ENCODE assay signal across 22 cellular contexts in the genomic region with DNA sequence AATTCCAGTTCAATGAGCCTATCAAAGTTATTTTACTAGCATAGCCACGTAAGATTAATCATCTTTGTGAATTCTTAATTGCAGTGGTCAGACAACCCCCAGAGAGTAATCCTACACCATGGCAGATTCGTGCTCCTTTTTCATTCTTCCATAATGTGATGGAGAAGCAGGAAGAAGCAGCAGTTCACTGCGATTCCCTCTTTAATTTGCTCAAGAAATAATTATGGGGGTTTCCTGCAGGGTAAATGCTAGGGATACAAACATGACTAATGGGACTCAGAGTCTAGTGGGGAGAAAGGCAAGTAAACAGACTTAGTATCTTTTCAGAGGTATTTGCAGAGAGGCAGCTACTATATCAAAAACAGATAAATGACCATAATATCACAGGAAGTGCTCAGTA.
DNase-seq lines count a peak whose midpoint lies in the region; FAIRE-seq and TF ChIP-seq lines count a peak whose summit lies in the region.
"Had no signal": no experiment of that assay in that cellular context is flagged by ENCODE, and none has a peak within 500 bp of the region (broad histone marks: within the 10 kb centered on the region; RNA-seq: fewer than 3 reads in every experiment).

No MANE protein-coding gene starts in this region.

- DNase-seq in DMS53 treated with DMSO at 0.1 percent for 48 hours (lab: John Stamatoyannopoulos, UW; ENCODE audit: unreplicated experiment), result peak; percentile 71
- DNase-seq in NCI-H1417 (lab: John Stamatoyannopoulos, UW), result peak in 2 of 3 experiments; percentile 50 to 91
- peak; percentile 49 for DNase-seq in NCI-H2227 (lab: John Stamatoyannopoulos, UW; ENCODE audit: unreplicated experiment)
- no peak for DNase-seq in colonic mucosa
- DNase-seq in type B pancreatic cell (ENCODE audit: extremely low spot score, unreplicated experiment), result no peak
- DNase-seq in D721Med (ENCODE audit: insufficient read length, low spot score), result no peak
- DNase-seq: BE2C; DMS 273 treated with DMSO at 0.1 percent for 48 hours; IMR-90; NCI-H2107; NCI-H446; NCI-H526; NK-92 treated with Interleukin-12 subunit alpha and Interleukin-12 subunit beta, amount 100 ng/mL, for 24 hours; SIG-M5; SK-N-SH; T-helper 2 cell had no signal

- H3K9me3 ChIP-seq in colonic mucosa, result no peaks in the 10 kb centered on the region
- H3K9me3 ChIP-seq: BE2C, SK-N-SH had no signal

- H3K27ac ChIP-seq in VCaP, result peak overlapping the region; percentile 98
- H3K27ac ChIP-seq in colonic mucosa, result no peak overlapping the region
- H3K27ac ChIP-seq: KMS-11 had no signal

- H3K4me1 ChIP-seq in colonic mucosa, result no peaks in the 10 kb centered on the region

- H3K9ac ChIP-seq in colonic mucosa (ENCODE audit: low read depth in 2 of 2, low read length in 2 of 2), result no peak overlapping the region
- H3K9ac ChIP-seq: KMS-11, SK-N-SH had no signal

- no peaks in the 10 kb centered on the region for H3K36me3 Mint-ChIP-seq in type B pancreatic cell

- no peak overlapping the region for H3K4me3 ChIP-seq in colonic mucosa

- FAIRE-seq in D721Med (lab: Jason Lieb, UNC), result no peak
- FAIRE-seq: G401.6, GM12892, GM18507, GM19239 had no signal

- H3K4me3 Mint-ChIP-seq in type B pancreatic cell, result no peak overlapping the region

- TF ChIP-seq CTCF in VCaP (conservative IDR thresholded peaks at IDR 0.05), result no peak
- TF ChIP-seq CTCF in colonic mucosa (IDR thresholded peaks at IDR 0.05), result no peak
- TF ChIP-seq CTCF in type B pancreatic cell (conservative IDR thresholded peaks at IDR 0.05), result no peak
- no peak for TF ChIP-seq CTCF in D721Med (IDR thresholded peaks at IDR 0.05; ENCODE audit: insufficient read depth, missing control alignments)

- peaks cover 3% of the 10 kb centered on the region for H3K9me3 Mint-ChIP-seq in type B pancreatic cell

- H3K27me3 ChIP-seq in colonic mucosa, result peaks cover 13% of the 10 kb centered on the region
- H3K27me3 ChIP-seq: BE2C had no signal

- H3K27me3 Mint-ChIP-seq in type B pancreatic cell, result peaks cover 29% of the 10 kb centered on the region

- H3K36me3 ChIP-seq in colonic mucosa, result no peaks in the 10 kb centered on the region
- H3K36me3 ChIP-seq: BE2C had no signal

- intact Hi-C loops in colonic mucosa (cut with DNase I), result no loop called here

- peaks cover 36% of the 10 kb centered on the region for H3K4me1 Mint-ChIP-seq in type B pancreatic cell (ENCODE audit: unreplicated experiment)

- H3K27ac Mint-ChIP-seq in type B pancreatic cell, result no peak overlapping the region

Comparison
In these comparisons a context has a peak if more than half of its experiments do, and no peak if none do; other contexts are left out.
1. DNase-seq: peak in DMS53 treated with DMSO at 0.1 percent for 48 hours (single experiment), NCI-H1417 (2 of 3) and NCI-H2227 (single experiment); none in colonic mucosa (single experiment), type B pancreatic cell (single experiment) and D721Med (single experiment).